Comparison of ENCODE assay signal across 1 cellular context in genomic region chr6:96521625-96522468, GRCh38.
A peak's percentile ranks its signal among the peaks of the same experiment; 100 is the strongest.
TF ChIP-seq lines count a peak whose summit lies in the region.

UFL1 (plus strand) TSS chr6:96521806; CDS start chr6:96521874, 68 bp downstream.

TF ChIP-seq in K562, 482 proteins besides CTCF, POLR2A, EP300 and RAD21 (continued from another document and continues in another):
- TF ChIP-seq ZBTB11 (CRISPR knock-in tag; IDR thresholded peaks at IDR 0.05) = peak in 1 of 3 experiments; percentile 51; a peak in 1 of 6 replicates
- TF ChIP-seq SPI1 (IDR thresholded peaks at IDR 0.05; ENCODE audit: borderline replicate concordance, low read depth, low read length) = peak; percentile 83; the same call in 1 of the 2 replicates
- peak; percentile 88 for TF ChIP-seq ETV1 (tag; conservative IDR thresholded peaks at IDR 0.05; ENCODE audit: low read depth)
- peak; percentile 65 for TF ChIP-seq SOX6 (IDR thresholded peaks at IDR 0.05)
- TF ChIP-seq SUPT5H (IDR thresholded peaks at IDR 0.05) = peak; percentile 97
- TF ChIP-seq FOXK2 (conservative IDR thresholded peaks at IDR 0.05 in 1 of 2, IDR thresholded peaks at IDR 0.05 in 1 of 2; ENCODE audit: low read depth in 2 of 2) = peak in 1 of 2 experiments; percentile 75; a peak in 3 of 4 replicates
- 0 out of 2 replicates have a peak, but pooled peaks have one; percentile 47 for TF ChIP-seq RUNX1 (IDR thresholded peaks at IDR 0.05; ENCODE audit: low read depth)
- TF ChIP-seq CREB3 (tag; conservative IDR thresholded peaks at IDR 0.05; ENCODE audit: low read depth) = 0 out of 2 replicates have a peak, but pooled peaks have one; percentile 15
- no peak for TF ChIP-seq AFF1 (IDR thresholded peaks at IDR 0.05; ENCODE audit: low read depth in 1 of 2, partially characterized antibody in 2 of 2)
- no peak for TF ChIP-seq ZNF354B (CRISPR knock-in tag; IDR thresholded peaks at IDR 0.05)
- TF ChIP-seq C11orf30 (IDR thresholded peaks at IDR 0.05; ENCODE audit: low read depth) = peak; percentile 57; the same call in 1 of the 2 replicates
- TF ChIP-seq PCBP1 (IDR thresholded peaks at IDR 0.05; ENCODE audit: low read depth, low read length, poor library complexity, severe bottlenecking) = peak; percentile 30
- TF ChIP-seq MEIS2 (IDR thresholded peaks at IDR 0.05; ENCODE audit: partially characterized antibody) = peak; percentile 73
- peak; percentile 70 for TF ChIP-seq CTBP1 (IDR thresholded peaks at IDR 0.05; ENCODE audit: borderline replicate concordance)
- 0 out of 2 replicates have a peak, but pooled peaks have one; percentile 72 for TF ChIP-seq NR3C1 (CRISPR knock-in tag; IDR thresholded peaks at IDR 0.05)
- peak; percentile 70; a peak in 2 of 4 replicates for TF ChIP-seq SIN3A (IDR thresholded peaks at IDR 0.05; ENCODE audit: borderline replicate concordance in 2 of 2, control insufficient read depth in 1 of 2, low read depth in 2 of 2, low read length in 2 of 2)
- peak; percentile 94 for TF ChIP-seq ZBTB7A (IDR thresholded peaks at IDR 0.05; ENCODE audit: borderline replicate concordance, control insufficient read depth, low read depth, low read length)
- no peak for TF ChIP-seq ZNF224 (CRISPR knock-in tag; IDR thresholded peaks at IDR 0.05)
- peak; percentile 53 for TF ChIP-seq MEF2D (tag; conservative IDR thresholded peaks at IDR 0.05; ENCODE audit: low read depth)
- peak in 1 of 2 experiments; percentile 46; a peak in 1 of 4 replicates for TF ChIP-seq TRIM24 (IDR thresholded peaks at IDR 0.05)
- TF ChIP-seq TBP (optimal IDR thresholded peaks at IDR 0.05; ENCODE audit: low read depth, low read length) = peak; percentile 90
- TF ChIP-seq TGIF2 (CRISPR knock-in tag; IDR thresholded peaks at IDR 0.05) = 0 out of 2 replicates have a peak, but pooled peaks have one; percentile 36
- TF ChIP-seq MGA (IDR thresholded peaks at IDR 0.05) = 0 out of 2 replicates have a peak, but pooled peaks have one; percentile 43
- TF ChIP-seq ZNF124 (CRISPR knock-in tag; IDR thresholded peaks at IDR 0.05) = no peak
- no peak for TF ChIP-seq SETDB1 (IDR thresholded peaks at IDR 0.05; ENCODE audit: low read length)
- peak; percentile 74 for TF ChIP-seq RB1 (IDR thresholded peaks at IDR 0.05; ENCODE audit: low read depth)
- peak; percentile 51; the same call in 1 of the 2 replicates for TF ChIP-seq JUND (IDR thresholded peaks at IDR 0.05; ENCODE audit: borderline replicate concordance, low read depth, low read length)
- TF ChIP-seq JUND (tag; IDR thresholded peaks at IDR 0.05; ENCODE audit: borderline replicate concordance, low read depth, low read length) = no peak; the same call in 2 of the 3 replicates
- TF ChIP-seq RBFOX2 (IDR thresholded peaks at IDR 0.05; ENCODE audit: low read depth, low read length) = peak; percentile 100
- TF ChIP-seq KHSRP (IDR thresholded peaks at IDR 0.05) = no peak
- TF ChIP-seq CCNT2 (IDR thresholded peaks at IDR 0.05; ENCODE audit: borderline replicate concordance, extremely low read depth, insufficient read length, low read depth, low read length) = peak; percentile 69
- TF ChIP-seq SIN3B (IDR thresholded peaks at IDR 0.05; ENCODE audit: low read depth) = peak; percentile 17; the same call in 1 of the 2 replicates
- TF ChIP-seq ZKSCAN1 (IDR thresholded peaks at IDR 0.05; ENCODE audit: low read depth, low read length) = 0 out of 2 replicates have a peak, but pooled peaks have one; percentile 33
- no peak for TF ChIP-seq ID3 (CRISPR knock-in tag; IDR thresholded peaks at IDR 0.05)
- peak; percentile 51; the same call in 1 of the 2 replicates for TF ChIP-seq ID3 (tag; IDR thresholded peaks at IDR 0.05)
- TF ChIP-seq MBD2 (IDR thresholded peaks at IDR 0.05; ENCODE audit: borderline replicate concordance, low read depth) = no peak; the same call in none of the 2 replicates
